16 cellular contexts compared by ENCODE assay signal in the genomic region with DNA sequence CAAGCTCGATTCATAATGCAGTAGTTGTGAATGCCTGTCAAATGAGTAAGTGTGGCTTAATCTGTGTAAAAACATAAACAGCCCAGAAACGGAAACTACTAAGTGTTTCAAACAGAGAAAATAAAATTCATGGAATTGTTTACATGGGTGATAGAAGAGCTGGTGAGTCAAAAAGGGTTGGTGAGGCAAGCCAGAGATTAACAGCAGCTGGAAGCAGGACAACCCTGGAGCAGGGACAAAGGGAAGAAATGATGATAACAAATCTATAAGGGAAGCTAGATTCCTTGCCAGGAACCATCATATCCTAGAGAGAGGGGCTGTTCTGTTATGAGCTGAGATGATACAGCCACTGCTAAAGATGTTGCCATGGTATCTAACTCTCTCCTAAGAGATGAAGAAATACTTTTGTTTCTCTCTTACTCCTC. TPM values are rescaled to one million over a fixed set of nuclear protein-coding genes. Genes with fewer than 3 reads are reported as not detected.
A peak's percentile ranks its signal among the peaks of the same experiment; 100 is the strongest.
DNase-seq lines count a peak whose midpoint lies in the region; ATAC-seq and TF ChIP-seq lines count a peak whose summit lies in the region.
"Had no signal": no experiment of that assay in that cellular context is flagged by ENCODE, and none has a peak within 500 bp of the region (broad histone marks: within the 10 kb centered on the region; RNA-seq: fewer than 3 reads in every experiment).

No MANE protein-coding gene starts in this region.

- no peaks in the 10 kb centered on the region for H3K79me2 ChIP-seq in osteoblast (ENCODE audit: insufficient read depth, low read length)

- H3K27me3 ChIP-seq in RWPE2 (ENCODE audit: insufficient read depth, poor library complexity, severe bottlenecking) (no peaks in the 10 kb centered on the region), osteoblast (ENCODE audit: insufficient read depth, low read length) (no peaks in the 10 kb centered on the region), Peyer's patch (no peaks in the 10 kb centered on the region)
- H3K27me3 ChIP-seq: transverse colon had no signal

- H4K20me1 ChIP-seq in osteoblast (ENCODE audit: insufficient read depth, low read length) = no peaks in the 10 kb centered on the region

- H3K4me1 ChIP-seq in RWPE2 (ENCODE audit: insufficient read depth, poor library complexity, severe bottlenecking) = peaks cover 7% of the 10 kb centered on the region
- H3K4me1 ChIP-seq in osteoblast (ENCODE audit: insufficient read depth, low read length) = peaks cover 37% of the 10 kb centered on the region
- H3K4me1 ChIP-seq in Peyer's patch = no peaks in the 10 kb centered on the region
- H3K4me1 ChIP-seq: transverse colon had no signal

- DNase-seq in Daoy (ENCODE audit: low read depth) (peak; percentile 87), RWPE2 (ENCODE audit: low spot score) (no peak), fibroblast of peridontal ligament (ENCODE audit: extremely low read depth) (peak; percentile 90), osteoblast (ENCODE audit: insufficient read length, low spot score, missing footprints) (peak; percentile 82), HUDEP-2 (lab: John Stamatoyannopoulos, UW; ENCODE audit: unreplicated experiment in 76 of 76) (no peak), Peyer's patch (no peak)
- DNase-seq: activated CD8-positive, alpha-beta T cell treated with anti-CD3 and anti-CD28 coated beads for 36 hours; amygdala; DMS79 treated with DMSO at 0.1 percent for 48 hours; H7; natural killer cell; NCI-H748 treated with DMSO at 0.1 percent for 48 hours; stimulated activated CD4-positive, alpha-beta T cell treated with anti-CD3 and anti-CD28 coated beads, Interleukin-4, amount 100 ng/mL, for 1 hour; transverse colon had no signal

- H3K4me2 ChIP-seq in osteoblast (ENCODE audit: insufficient read depth, low read length) = peak overlapping the region; percentile 55

- ATAC-seq in RWPE2 (ENCODE audit: low read depth) (peak; percentile 92), GM21526 (IDR thresholded peaks at IDR 0.05; ENCODE audit: low FRiP score, unreplicated experiment) (no peak), HG03095 (IDR thresholded peaks at IDR 0.05; ENCODE audit: unreplicated experiment) (no peak)
- ATAC-seq: activated CD8-positive, alpha-beta T cell treated with anti-CD3 and anti-CD28 coated beads for 36 hours; natural killer cell had no signal

- H3K36me3 ChIP-seq in RWPE2 (ENCODE audit: low read depth) (no peaks in the 10 kb centered on the region), osteoblast (ENCODE audit: insufficient read depth, low read length) (no peaks in the 10 kb centered on the region), Peyer's patch (no peaks in the 10 kb centered on the region)
- H3K36me3 ChIP-seq: transverse colon had no signal

- H3K4me3 ChIP-seq in RWPE2 (ENCODE audit: severe bottlenecking) (no peak overlapping the region), osteoblast (ENCODE audit: insufficient read depth, low read length) (no peak overlapping the region), Peyer's patch (no peak overlapping the region)
- H3K4me3 ChIP-seq: transverse colon had no signal

- no peak overlapping the region for H2AFZ ChIP-seq in osteoblast (ENCODE audit: low read length)

- no peaks in the 10 kb centered on the region for H3K9me3 ChIP-seq in RWPE2 (ENCODE audit: severe bottlenecking)
- H3K9me3 ChIP-seq in osteoblast (ENCODE audit: low read depth, low read length) = no peaks in the 10 kb centered on the region
- H3K9me3 ChIP-seq in Peyer's patch = no peaks in the 10 kb centered on the region
- H3K9me3 ChIP-seq: transverse colon had no signal

- no peak for TF ChIP-seq CTCF in RWPE2 (IDR thresholded peaks at IDR 0.05; ENCODE audit: poor library complexity, severe bottlenecking)
- TF ChIP-seq CTCF in osteoblast (IDR thresholded peaks at IDR 0.05; ENCODE audit: extremely low read depth, low read depth, low read length) = no peak
- no peak for TF ChIP-seq CTCF in Peyer's patch (IDR thresholded peaks at IDR 0.05)

- TF ChIP-seq POLR2A in Peyer's patch (IDR thresholded peaks at IDR 0.05) = no peak

- peak overlapping the region; percentile 6 for H3K27ac ChIP-seq in RWPE2 (ENCODE audit: poor library complexity, severe bottlenecking)
- peak overlapping the region; percentile 58 for H3K27ac ChIP-seq in osteoblast (ENCODE audit: low read depth, low read length)
- no peak overlapping the region for H3K27ac ChIP-seq in Peyer's patch

RNA-seq across cellular contexts. Expression of gene PRR16, which starts 18.0 kb away (rescaled TPM):
- 1.3 and 3.3 TPM in 2 replicates for total RNA-seq in Daoy (2014; rRNA removed; shearing (Covaris generic))
- 30.4 and 36.2 TPM in 2 replicates for total RNA-seq in osteoblast
- total RNA-seq in Peyer's patch = 10 to 100 TPM in 1 of 4 donors, 1 to 10 TPM in 3; 2.9 to 37.1 (median 3.8) TPM
- total RNA-seq: activated CD8-positive, alpha-beta T cell treated with anti-CD3 and anti-CD28 coated beads for 36 hours; H7; natural killer cell had no signal

Comparison
In these comparisons a context has a peak if more than half of its experiments do, and no peak if none do; other contexts are left out.
1. DNase-seq: peak in Daoy (single experiment), fibroblast of peridontal ligament (single experiment) and osteoblast (single experiment); none in RWPE2 (single experiment), HUDEP-2 (0 of 76) and Peyer's patch (0 of 3).
2. H3K27ac ChIP-seq: peak in RWPE2 (single experiment) and osteoblast (single experiment); none in Peyer's patch (0 of 4).